Comparison of ENCODE assay signal across 8 cellular contexts in the genomic region with DNA sequence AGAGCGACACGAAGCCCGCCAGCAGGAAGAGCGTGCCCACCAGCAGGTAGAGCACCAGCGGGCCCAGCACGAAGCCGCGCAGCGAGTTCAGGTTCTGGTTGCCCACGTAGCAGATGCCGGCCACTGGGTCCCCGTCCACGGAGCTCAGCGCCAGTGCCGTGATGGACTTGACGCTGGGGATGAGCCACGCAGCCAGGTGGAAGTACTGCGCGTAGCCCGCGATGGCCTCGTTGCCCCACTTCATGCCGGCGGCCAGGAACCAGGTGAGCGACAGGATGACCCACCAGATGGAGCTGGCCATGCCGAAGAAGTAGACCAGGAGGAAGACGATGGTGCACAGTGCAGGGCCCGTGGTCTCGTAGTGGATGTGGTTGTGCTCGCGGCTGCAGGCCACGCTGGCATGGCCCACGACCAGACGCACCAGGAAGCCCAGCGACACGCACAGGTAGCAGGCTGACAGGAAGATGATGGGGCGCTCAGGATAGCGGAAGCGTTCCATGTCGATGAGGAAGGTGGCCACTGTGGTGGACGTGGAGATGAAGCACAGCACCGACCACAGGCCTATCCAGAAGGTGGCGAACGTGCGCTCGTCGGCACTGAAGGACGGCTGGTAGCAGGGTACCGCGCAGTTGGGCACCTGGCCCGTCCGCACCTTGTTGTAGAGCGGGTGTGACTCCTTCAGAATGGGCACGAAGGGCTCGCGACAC. TPM values are rescaled to one million over a fixed set of nuclear protein-coding genes. Genes with fewer than 3 reads are reported as not detected.
DNase-seq lines count a peak whose midpoint lies in the region; ATAC-seq and TF ChIP-seq lines count a peak whose summit lies in the region.

No MANE protein-coding gene starts in this region.

- H3K27me3 ChIP-seq in cardiac muscle cell: peaks cover 10% of the 10 kb centered on the region

- peaks cover 1% of the 10 kb centered on the region for H3K36me3 Mint-ChIP-seq in activated CD4-positive, alpha-beta T cell treated with anti-CD3 and anti-CD28 coated beads, Interleukin-2, amount 10 ng/mL, durations not matched to agents 7 days and 5 days (ENCODE audit: low read depth)
- peaks cover 50% of the 10 kb centered on the region for H3K36me3 Mint-ChIP-seq in progenitor cell of endocrine pancreas (ENCODE audit: insufficient read depth)

- POLR2A ChIA-PET in activated CD4-positive, alpha-beta T cell treated with anti-CD3 and anti-CD28 coated beads, Interleukin-2, amount 10 ng/mL, durations not matched to agents 7 days and 5 days (lab: Charles Lee): no interaction called here

- no peaks in the 10 kb centered on the region for H3K36me3 ChIP-seq in cardiac muscle cell

- CTCF ChIA-PET in activated CD4-positive, alpha-beta T cell treated with anti-CD3 and anti-CD28 coated beads, Interleukin-2, amount 10 ng/mL, durations not matched to agents 7 days and 5 days (lab: Charles Lee): interaction anchor here (0.5 to 2.2 kb wide), 5 partner anchors 9 to 806 kb away, joined by 3 to 8 read pairs (median 3); no protein-coding TSS in a partner anchor

- H3K27ac ChIP-seq in cardiac muscle cell: no peak overlapping the region

- peak overlapping the region; percentile 71 for H3K4me3 ChIP-seq in cardiac muscle cell

- H3K4me1 ChIP-seq in cardiac muscle cell (ENCODE audit: low read depth): peaks cover 30% of the 10 kb centered on the region

- H3K27me3 Mint-ChIP-seq in activated CD4-positive, alpha-beta T cell treated with anti-CD3 and anti-CD28 coated beads, Interleukin-2, amount 10 ng/mL, durations not matched to agents 7 days and 5 days: peaks cover 65% of the 10 kb centered on the region
- H3K27me3 Mint-ChIP-seq in progenitor cell of endocrine pancreas: no peaks in the 10 kb centered on the region

- ATAC-seq in GM21619 (IDR thresholded peaks at IDR 0.05; ENCODE audit: unreplicated experiment): no peak

- H3K27ac Mint-ChIP-seq in activated CD4-positive, alpha-beta T cell treated with anti-CD3 and anti-CD28 coated beads, Interleukin-2, amount 10 ng/mL, durations not matched to agents 7 days and 5 days: peak overlapping the region; percentile 14
- peak overlapping the region; percentile 94 for H3K27ac Mint-ChIP-seq in progenitor cell of endocrine pancreas

- no peaks in the 10 kb centered on the region for H3K9me3 ChIP-seq in cardiac muscle cell (ENCODE audit: low read depth)

- no peaks in the 10 kb centered on the region for H3K9me3 Mint-ChIP-seq in activated CD4-positive, alpha-beta T cell treated with anti-CD3 and anti-CD28 coated beads, Interleukin-2, amount 10 ng/mL, durations not matched to agents 7 days and 5 days
- no peaks in the 10 kb centered on the region for H3K9me3 Mint-ChIP-seq in progenitor cell of endocrine pancreas (ENCODE audit: low read depth)

- H3K4me1 Mint-ChIP-seq in activated CD4-positive, alpha-beta T cell treated with anti-CD3 and anti-CD28 coated beads, Interleukin-2, amount 10 ng/mL, durations not matched to agents 7 days and 5 days: peaks cover 34% of the 10 kb centered on the region
- peaks cover 36% of the 10 kb centered on the region for H3K4me1 Mint-ChIP-seq in progenitor cell of endocrine pancreas (ENCODE audit: low read depth)

- peak overlapping the region; percentile 70 for H3K4me3 Mint-ChIP-seq in activated CD4-positive, alpha-beta T cell treated with anti-CD3 and anti-CD28 coated beads, Interleukin-2, amount 10 ng/mL, durations not matched to agents 7 days and 5 days
- H3K4me3 Mint-ChIP-seq in progenitor cell of endocrine pancreas (ENCODE audit: low read depth): peak overlapping the region; percentile 96

- TF ChIP-seq CTCF in cardiac muscle cell (IDR thresholded peaks at IDR 0.05; ENCODE audit: low read depth, low read length): peak; percentile 44
- TF ChIP-seq CTCF in progenitor cell of endocrine pancreas (IDR thresholded peaks at IDR 0.05; ENCODE audit: unreplicated experiment): peak; percentile 30

- DNase-seq in activated CD4-positive, alpha-beta T cell treated with anti-CD3 and anti-CD28 coated beads, Interleukin-2, amount 10 ng/mL, durations not matched to agents 7 days and 5 days: no peak
- DNase-seq in activated CD4-positive, alpha-beta T cell treated with anti-CD3 and anti-CD28 coated beads for 1 hour: no peak
- peak; percentile 4 to 16 for DNase-seq in activated CD4-positive, alpha-beta T cell treated with anti-CD3 and anti-CD28 coated beads, Interleukin-2, amount 50 U/mL, for 48 hours
- DNase-seq in cardiac muscle cell (ENCODE audit: low read depth in 1 of 2, low spot score in 1 of 2) (peak; percentile 40 to 41), progenitor cell of endocrine pancreas (ENCODE audit: low spot score, unreplicated experiment) (peak; percentile 31), HPDE6-E6E7 (ENCODE audit: extremely low spot score) (no peak), NCI-H774 (lab: John Stamatoyannopoulos, UW) (no peak)

RNA-seq across cellular contexts. Expression of a gene that starts 2.1 kb away (rescaled TPM):
- under 1 TPM; 0.25 to 0.35 TPM for total RNA-seq in activated CD4-positive, alpha-beta T cell treated with anti-CD3 and anti-CD28 coated beads, Interleukin-2, amount 10 ng/mL, durations not matched to agents 7 days and 5 days
- total RNA-seq in cardiac muscle cell (5.1 and 10.1 TPM in 2 replicates), progenitor cell of endocrine pancreas (238 and 247 TPM in 2 replicates)
- 1.6 and 3.6 TPM in 2 replicates for polyA plus RNA-seq in cardiac muscle cell

RNA-seq across cellular contexts. Expression of a gene that starts 56.2 kb away (rescaled TPM):
- 1 to 10 TPM; 5.1 to 6.9 TPM for total RNA-seq in activated CD4-positive, alpha-beta T cell treated with anti-CD3 and anti-CD28 coated beads, Interleukin-2, amount 10 ng/mL, durations not matched to agents 7 days and 5 days
- total RNA-seq in cardiac muscle cell (5.7 and 7.4 TPM in 2 replicates), progenitor cell of endocrine pancreas (18.8 and 25.4 TPM in 2 replicates)
- 6.8 and 9.8 TPM in 2 replicates for polyA plus RNA-seq in cardiac muscle cell

Comparison
In these comparisons a context has a peak if more than half of its experiments do, and no peak if none do; other contexts are left out.
1. DNase-seq: peak in activated CD4-positive, alpha-beta T cell treated with anti-CD3 and anti-CD28 coated beads, Interleukin-2, amount 50 U/mL, for 48 hours (2 of 2), cardiac muscle cell (2 of 2) and progenitor cell of endocrine pancreas (single experiment); none in activated CD4-positive, alpha-beta T cell treated with anti-CD3 and anti-CD28 coated beads, Interleukin-2, amount 10 ng/mL, durations not matched to agents 7 days and 5 days (single experiment), activated CD4-positive, alpha-beta T cell treated with anti-CD3 and anti-CD28 coated beads for 1 hour (single experiment), HPDE6-E6E7 (single experiment) and NCI-H774 (single experiment).
2. RNA of a gene that starts 2.1 kb away (total RNA-seq): 238 to 247 TPM in progenitor cell of endocrine pancreas; 5.1 to 10.1 TPM in cardiac muscle cell and 0.25 to 0.35 TPM in activated CD4-positive, alpha-beta T cell treated with anti-CD3 and anti-CD28 coated beads, Interleukin-2, amount 10 ng/mL, durations not matched to agents 7 days and 5 days; every median in the first group is over 10 times any median in the second.